Comparison of ENCODE assay signal across 1 cellular context in genomic region chr19:16626796-16627193, GRCh38.
TF ChIP-seq lines count a peak whose summit lies in the region.

No MANE protein-coding gene starts in this region.

TF ChIP-seq in endothelial cell of umbilical vein, 7 proteins besides CTCF, POLR2A, EP300 and RAD21:
- TF ChIP-seq GATA2 (IDR thresholded peaks at IDR 0.05; ENCODE audit: insufficient read depth, insufficient read length, low read depth, low read length) (no peak), EZH2 (IDR thresholded peaks at IDR 0.05; ENCODE audit: borderline replicate concordance, low read depth, low read length, severe bottlenecking) (no peak), MAX (IDR thresholded peaks at IDR 0.05; ENCODE audit: insufficient read depth, insufficient read length) (no peak), MYC (IDR thresholded peaks at IDR 0.05; ENCODE audit: low read depth, low read length) (no peak)
